24 cellular contexts compared by ENCODE assay signal in the genomic region with DNA sequence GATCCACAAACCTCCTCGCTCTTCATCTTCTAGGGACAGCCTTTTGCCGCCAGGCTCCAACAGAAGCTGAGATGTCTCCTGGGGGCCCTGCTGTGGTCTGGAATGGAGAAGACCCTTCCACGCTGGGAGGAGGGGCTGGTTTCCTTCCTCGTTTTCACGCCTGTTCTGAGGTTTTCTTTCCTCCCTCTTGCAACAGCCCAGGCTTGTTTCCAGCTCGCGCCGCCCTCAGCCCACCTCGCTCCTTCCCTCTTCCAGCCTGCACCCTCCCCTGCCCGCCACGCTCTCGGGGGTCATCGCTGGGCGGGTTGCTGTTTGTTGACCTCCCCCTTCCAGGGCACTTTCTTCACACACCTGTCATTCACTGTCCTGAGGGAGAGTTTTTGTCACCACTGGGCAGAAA.
"Had no signal": no experiment of that assay in that cellular context is flagged by ENCODE, and none has a peak within 500 bp of the region (broad histone marks: within the 10 kb centered on the region; RNA-seq: fewer than 3 reads in every experiment).

No MANE protein-coding gene starts in this region.

- H3K9me3 Mint-ChIP-seq: activated naive CD4-positive, alpha-beta T cell treated with anti-CD3 and anti-CD28 coated beads, Interleukin-2, amount 50 U/mL, for 72 hours; activated T-cell treated with anti-CD3 and anti-CD28 coated beads, Interleukin-2, amount 50 U/mL, for 4 hours had no signal

- H3K36me3 ChIP-seq: prostate gland, right lobe of liver, spleen, suprapubic skin, upper lobe of left lung had no signal

- ATAC-seq: activated CD8-positive, alpha-beta memory T cell treated with anti-CD3 and anti-CD28 coated beads, Interleukin-2, amount 10 ng/mL, durations not matched to agents 7 days and 5 days; activated T-cell treated with anti-CD3 and anti-CD28 coated beads, Interleukin-2, amount 50 U/mL, for 4 hours; body of pancreas; T-helper 17 cell had no signal

- H3K4me1 ChIP-seq: prostate gland, right lobe of liver had no signal

- H3K27ac Mint-ChIP-seq: activated CD8-positive, alpha-beta memory T cell treated with anti-CD3 and anti-CD28 coated beads, Interleukin-2, amount 10 ng/mL, durations not matched to agents 7 days and 5 days had no signal

- H3K36me3 Mint-ChIP-seq: activated CD8-positive, alpha-beta memory T cell treated with anti-CD3 and anti-CD28 coated beads, Interleukin-2, amount 10 ng/mL, durations not matched to agents 7 days and 5 days; activated naive CD4-positive, alpha-beta T cell treated with anti-CD3 and anti-CD28 coated beads, Interleukin-2, amount 50 U/mL, for 72 hours had no signal

- H3K27ac ChIP-seq: body of pancreas, coronary artery, hepatocyte, prostate gland, right lobe of liver, spleen, suprapubic skin, upper lobe of left lung had no signal

- H3K27me3 ChIP-seq: body of pancreas, hepatocyte, right lobe of liver, suprapubic skin, upper lobe of left lung had no signal

- H3K4me3 ChIP-seq: body of pancreas, hepatocyte, prostate gland, right lobe of liver had no signal

- H3K9me3 ChIP-seq: body of pancreas, prostate gland, right lobe of liver, spleen, suprapubic skin, upper lobe of left lung had no signal

- DNase-seq: activated CD4-positive, alpha-beta T cell treated with anti-CD3 and anti-CD28 coated beads, Interleukin-2, amount 50 U/mL, for 48 hours; activated CD4-positive, CD25-positive, alpha-beta regulatory T cell treated with anti-CD3 and anti-CD28 coated beads, Interleukin-2, amount 50 U/mL, for 72 hours; activated CD8-positive, alpha-beta memory T cell treated with anti-CD3 and anti-CD28 coated beads, Interleukin-2, amount 10 ng/mL, durations not matched to agents 7 days and 5 days; activated effector memory CD4-positive, alpha-beta T cell treated with anti-CD3 and anti-CD28 coated beads, Interleukin-2, amount 50 U/mL, for 16 hours; activated T-cell treated with anti-CD3 and anti-CD28 coated beads, Interleukin-2, amount 50 U/mL, for 4 hours; amniotic stem cell; body of pancreas; central memory CD4-positive, alpha-beta T cell; effector memory CD4-positive, alpha-beta T cell; kidney; left ventricle myocardium superior; mesendoderm; occipital lobe; right lobe of liver; stimulated activated CD4-positive, alpha-beta T cell treated with anti-CD3 and anti-CD28 coated beads, Interleukin-2, amount 100 ng/mL, for 24 hours; stimulated activated naive CD4-positive, alpha-beta T cell; T-helper 17 cell had no signal

- H3K4me3 Mint-ChIP-seq: activated CD8-positive, alpha-beta memory T cell treated with anti-CD3 and anti-CD28 coated beads, Interleukin-2, amount 10 ng/mL, durations not matched to agents 7 days and 5 days; activated T-cell treated with anti-CD3 and anti-CD28 coated beads, Interleukin-2, amount 50 U/mL, for 4 hours; T-helper 17 cell had no signal
